Comparison of ENCODE assay signal across 25 cellular contexts in the genomic region with DNA sequence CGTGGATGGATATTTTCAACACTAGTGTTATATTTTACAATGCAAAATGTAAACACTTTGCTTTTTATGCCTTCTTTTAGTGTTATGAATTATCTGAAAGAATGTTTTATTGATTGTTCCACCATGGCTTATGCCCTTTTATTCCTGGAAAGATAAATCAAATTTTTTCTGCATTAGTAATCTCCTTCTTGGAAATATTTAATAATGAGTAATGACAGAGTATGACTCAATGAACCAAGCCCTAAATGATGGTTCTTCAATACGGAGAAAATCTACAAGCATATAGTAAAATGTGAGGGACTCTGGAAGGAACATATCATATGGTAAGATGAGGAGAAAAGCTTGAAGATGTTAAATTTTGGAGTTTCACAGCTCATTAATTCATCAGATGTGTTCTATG.
"Had no signal": no experiment of that assay in that cellular context is flagged by ENCODE, and none has a peak within 500 bp of the region (broad histone marks: within the 10 kb centered on the region; RNA-seq: fewer than 3 reads in every experiment).

No MANE protein-coding gene starts in this region.

- H3K9me3 ChIP-seq: gastrocnemius medialis, lower lobe of right lung, suprapubic skin had no signal

- H3K4me3 ChIP-seq: dorsolateral prefrontal cortex, gastrocnemius medialis, lower lobe of right lung, right lobe of liver, stomach, suprapubic skin, tibial nerve had no signal

- ATAC-seq: activated CD8-positive, alpha-beta T cell treated with anti-CD3 and anti-CD28 coated beads, Interleukin-2, amount 10 ng/mL, durations not matched to agents 7 days and 5 days; gastrocnemius medialis; lower lobe of right lung; right lobe of liver; stimulated activated memory B cell treated with anti-CD40 and anti-IgM and Interleukin-4, amounts not matched to agents 10 μg/mL and 1 μg/mL and 100 μg/mL, for 72 hours had no signal

- H3K4me1 Mint-ChIP-seq: activated naive CD4-positive, alpha-beta T cell treated with anti-CD3 and anti-CD28 coated beads, Interleukin-2, amount 50 U/mL, for 24 hours; endodermal cell; naive B cell; stimulated activated memory B cell treated with anti-CD40 and anti-IgM and Interleukin-4, amounts not matched to agents 10 μg/mL and 1 μg/mL and 100 μg/mL, for 72 hours had no signal

- H3K27ac Mint-ChIP-seq: activated CD8-positive, alpha-beta T cell treated with anti-CD3 and anti-CD28 coated beads, Interleukin-2, amount 10 ng/mL, durations not matched to agents 7 days and 5 days; activated naive CD4-positive, alpha-beta T cell treated with anti-CD3 and anti-CD28 coated beads, Interleukin-2, amount 50 U/mL, for 24 hours; endodermal cell; naive B cell; stimulated activated memory B cell treated with anti-CD40 and anti-IgM and Interleukin-4, amounts not matched to agents 10 μg/mL and 1 μg/mL and 100 μg/mL, for 72 hours had no signal

- H3K4me1 ChIP-seq: gastrocnemius medialis, lower lobe of right lung, right lobe of liver, stomach, suprapubic skin, tibial nerve had no signal

- H3K36me3 ChIP-seq: brain microvascular endothelial cell, gastrocnemius medialis, lower lobe of right lung, right lobe of liver, stomach, suprapubic skin, tibial nerve had no signal

- H3K36me3 Mint-ChIP-seq: activated naive CD4-positive, alpha-beta T cell treated with anti-CD3 and anti-CD28 coated beads, Interleukin-2, amount 50 U/mL, for 24 hours; stimulated activated memory B cell treated with anti-CD40 and anti-IgM and Interleukin-4, amounts not matched to agents 10 μg/mL and 1 μg/mL and 100 μg/mL, for 72 hours had no signal

- H3K9me3 Mint-ChIP-seq: activated naive CD4-positive, alpha-beta T cell treated with anti-CD3 and anti-CD28 coated beads, Interleukin-2, amount 50 U/mL, for 24 hours had no signal

- DNase-seq: activated CD4-positive, alpha-beta T cell treated with anti-CD3 and anti-CD28 coated beads for 1 hour; activated CD4-positive, alpha-beta T cell treated with anti-CD3 and anti-CD28 coated beads, Interleukin-2, amount 50 U/mL, for 1 hour; activated CD8-positive, alpha-beta T cell treated with anti-CD3 and anti-CD28 coated beads, Interleukin-2, amount 10 ng/mL, durations not matched to agents 7 days and 5 days; activated gamma-delta T cell treated with Interleukin-2 at 50 U/mL for 16 hours; anterior cingulate cortex; brain microvascular endothelial cell; central memory CD4-positive, alpha-beta T cell; dorsolateral prefrontal cortex; endodermal cell; gastrocnemius medialis; hypothalamus; lower lobe of right lung; naive B cell; occipital lobe; right lobe of liver; small intestine; stimulated activated CD4-positive, alpha-beta T cell treated with anti-CD3 and anti-CD28 coated beads, Interleukin-2, amount 100 ng/mL, for 24 hours; stomach; T-helper 1 cell; T-helper 9 cell had no signal

- H3K27ac ChIP-seq: brain microvascular endothelial cell, dorsolateral prefrontal cortex, gastrocnemius medialis, lower lobe of right lung, right lobe of liver, stomach, suprapubic skin, tibial nerve had no signal

- H3K27me3 ChIP-seq: brain microvascular endothelial cell, gastrocnemius medialis, right lobe of liver, stomach, suprapubic skin, tibial nerve had no signal

- H3K4me3 Mint-ChIP-seq: activated CD8-positive, alpha-beta T cell treated with anti-CD3 and anti-CD28 coated beads, Interleukin-2, amount 10 ng/mL, durations not matched to agents 7 days and 5 days; activated naive CD4-positive, alpha-beta T cell treated with anti-CD3 and anti-CD28 coated beads, Interleukin-2, amount 50 U/mL, for 24 hours; endodermal cell; naive B cell; neural crest cell; stimulated activated memory B cell treated with anti-CD40 and anti-IgM and Interleukin-4, amounts not matched to agents 10 μg/mL and 1 μg/mL and 100 μg/mL, for 72 hours had no signal

- H3K27me3 Mint-ChIP-seq: activated naive CD4-positive, alpha-beta T cell treated with anti-CD3 and anti-CD28 coated beads, Interleukin-2, amount 50 U/mL, for 24 hours; naive B cell; stimulated activated memory B cell treated with anti-CD40 and anti-IgM and Interleukin-4, amounts not matched to agents 10 μg/mL and 1 μg/mL and 100 μg/mL, for 72 hours had no signal
